ENCODE assay signal across 10 cellular contexts in genomic region chr10:72223743-72224101, GRCh38. TPM values are rescaled to one million over a fixed set of nuclear protein-coding genes. Genes with fewer than 3 reads are reported as not detected.
A peak's percentile ranks its signal among the peaks of the same experiment; 100 is the strongest.
DNase-seq lines count a peak whose midpoint lies in the region; ATAC-seq, FAIRE-seq and TF ChIP-seq lines count a peak whose summit lies in the region.
"Had no signal": no experiment of that assay in that cellular context is flagged by ENCODE, and none has a peak within 500 bp of the region (broad histone marks: within the 10 kb centered on the region; RNA-seq: fewer than 3 reads in every experiment).

No MANE protein-coding gene starts in this region.

- H4K20me1 ChIP-seq in HepG2 (ENCODE audit: insufficient read depth, low read length), result no peaks in the 10 kb centered on the region

- H3K4me1 Mint-ChIP-seq in MCF 10A (ENCODE audit: insufficient read depth, unreplicated experiment) (peaks cover 12% of the 10 kb centered on the region), naive B cell (peaks cover 41 to 70% (median 47%) of the 10 kb centered on the region in 3 donors)

- FAIRE-seq in HepG2 (lab: Jason Lieb, UNC) (no peak), RCC 7860 (lab: Jason Lieb, UNC) (no peak)

- H2AFZ ChIP-seq in HepG2 (ENCODE audit: low read length), result no peak overlapping the region

- no peak for TF ChIP-seq POLR2A in HepG2 (IDR thresholded peaks at IDR 0.05; ENCODE audit: insufficient read depth in 1 of 2, low read depth in 2 of 2, low read length in 2 of 2)

- H3K4me3 Mint-ChIP-seq in MCF 10A (ENCODE audit: unreplicated experiment) (no peak overlapping the region), naive B cell (peak overlapping the region; percentile 31 to 67 (median 50))

- H3K4me1 ChIP-seq in liver (ENCODE audit: control insufficient read depth in 4 of 4, insufficient read depth in 4 of 4, low read length in 3 of 4) (peaks cover 2 to 19% (median 13%) of the 10 kb centered on the region in 4 donors), HepG2 (ENCODE audit: insufficient read depth, low read length) (peaks cover 20% of the 10 kb centered on the region), aorta (ENCODE audit: control insufficient read depth in 1 of 2, insufficient read depth in 2 of 2, low read length in 2 of 2) (peaks cover 1 to 3% of the 10 kb centered on the region in 2 donors)

- H3K4me2 ChIP-seq in HepG2 (ENCODE audit: low read depth, low read length), result no peak overlapping the region

- 65% methylated on average over 1 of the region's 1 CpG for WGBS in liver
- 89% methylated on average over 1 of the region's 1 CpG for WGBS in HepG2 (ENCODE audit: low lambda C conversion rate)
- 4 to 23% methylated on average over 1 of the region's 1 CpG for WGBS in aorta, 2 donors

- ATAC-seq in HepG2 (no peak), naive B cell (ENCODE audit: low read depth in 2 of 2) (peak; percentile 74 to 75), aorta (ENCODE audit: low FRiP score) (peak; percentile 67), GM21381 (IDR thresholded peaks at IDR 0.05; ENCODE audit: unreplicated experiment) (no peak)

- H3K27ac ChIP-seq in liver (ENCODE audit: low read depth in 1 of 2, low read length in 2 of 2) (peak overlapping the region; percentile 33 to 64), HepG2 (ENCODE audit: extremely low read length, insufficient read depth, low read length) (no peak overlapping the region), aorta (ENCODE audit: low read depth in 1 of 2, low read length in 2 of 2) (peak overlapping the region; percentile 67 to 80)

- peaks cover 2 to 11% (median 3%) of the 10 kb centered on the region in 4 donors for H3K36me3 ChIP-seq in liver (ENCODE audit: control insufficient read depth in 4 of 4, insufficient read depth in 3 of 4, low read depth in 1 of 4, low read length in 3 of 4)
- peaks cover 7 to 12% of the 10 kb centered on the region in 2 experiments; a peak in 4 of 5 replicates for H3K36me3 ChIP-seq in HepG2 (replicated peaks in 1 of 2; ENCODE audit: control insufficient read depth in 1 of 2, insufficient read depth in 2 of 2, low read length in 2 of 2)
- peaks cover 0 to 3% of the 10 kb centered on the region in 2 donors for H3K36me3 ChIP-seq in aorta (ENCODE audit: control insufficient read depth in 1 of 2, insufficient read depth in 2 of 2, low read length in 1 of 2)

- H3K27me3 ChIP-seq in liver (ENCODE audit: control insufficient read depth in 4 of 4, insufficient read depth in 4 of 4, low read length in 3 of 4), result no peaks in the 10 kb centered on the region
- no peaks in the 10 kb centered on the region for H3K27me3 ChIP-seq in HepG2 (ENCODE audit: control insufficient read depth in 1 of 2, insufficient read depth in 2 of 2, low read length in 2 of 2)
- no peaks in the 10 kb centered on the region for H3K27me3 ChIP-seq in aorta (ENCODE audit: control insufficient read depth in 1 of 2, insufficient read depth in 2 of 2, low read length in 1 of 2)

- TF ChIP-seq CTCF in liver (IDR thresholded peaks at IDR 0.05; ENCODE audit: low read depth, low read length, missing input control) (no peak), HepG2 (CRISPR knock-in tag; IDR thresholded peaks at IDR 0.05) (no peak), MCF 10A (IDR thresholded peaks at IDR 0.05; ENCODE audit: unreplicated experiment) (no peak)

- H3K27ac Mint-ChIP-seq in MCF 10A (ENCODE audit: low read depth, unreplicated experiment), result peak overlapping the region; percentile 23
- H3K27ac Mint-ChIP-seq in naive B cell, result peak overlapping the region; percentile 82 to 95 (median 92)

- peaks cover 28% of the 10 kb centered on the region for H3K79me2 ChIP-seq in HepG2 (ENCODE audit: insufficient read depth, low read length)

- H3K9ac ChIP-seq in liver (ENCODE audit: low read depth in 1 of 2, low read length in 2 of 2), result peak overlapping the region in 1 of 2 donors; percentile 4
- no peak overlapping the region for H3K9ac ChIP-seq in HepG2 (ENCODE audit: insufficient read depth, low read depth, low read length)

- peaks cover 52% of the 10 kb centered on the region for H3K36me3 Mint-ChIP-seq in MCF 10A (ENCODE audit: insufficient read depth, unreplicated experiment)
- peaks cover 0 to 4% of the 10 kb centered on the region in 2 donors for H3K36me3 Mint-ChIP-seq in naive B cell

- POLR2A ChIA-PET in HepG2 (lab: Yijun Ruan, JAX), result interaction anchor here (3.8 kb wide), 1 partner anchor 97 kb away, joined by 17 read pairs; no protein-coding TSS in a partner anchor
- POLR2A ChIA-PET in MCF 10A (lab: Yijun Ruan, JAX), result interaction anchor here (0.8 to 1.3 kb wide), 6 partner anchors 8 to 108 kb away, joined by 3 to 6 read pairs (median 4); partner anchors contain the start of genes ANAPC16 and ASCC1

- intact Hi-C loops in HepG2 (cut with micrococcal nuclease; ENCODE audit: unreplicated experiment), result loop anchor here (5.0 to 10.0 kb wide), 3 partner anchors 99 to 176 kb away; no protein-coding TSS in a partner anchor
- intact Hi-C loops in MCF 10A (cut with micrococcal nuclease), result loop anchor here (1.0 to 2.0 kb wide), 3 partner anchors 97 to 175 kb away; no protein-coding TSS in a partner anchor
- intact Hi-C loops in aorta (cut with DNase I), result loop anchor here in 1 of 2 donors (5.0 kb wide), 1 partner anchor 39 kb away; no protein-coding TSS in a partner anchor

- in situ Hi-C loops in HepG2 (cut with HindIII; ENCODE audit: extremely low pct_ligation_motif_present, low pct_unique_long_range_greater_than_20kb), result no loop called here

- CTCF ChIA-PET in HepG2 (lab: Yijun Ruan, JAX; ENCODE audit: low intra/inter-chr PET ratio, low total read pairs), result interaction anchor here (1.6 kb wide), 1 partner anchor 175 kb away, joined by 4 read pairs; no protein-coding TSS in a partner anchor
- CTCF ChIA-PET in MCF 10A (lab: Yijun Ruan, JAX), result interaction anchor here (0.6 to 5.0 kb wide), 16 partner anchors 8 to 328 kb away, joined by 3 to 42 read pairs (median 4); partner anchors contain the start of gene ANAPC16

- TF ChIP-seq EP300 in HepG2 (IDR thresholded peaks at IDR 0.05; ENCODE audit: low read depth in 2 of 2, low read length in 2 of 2) (no peak), HepG2 (CRISPR knock-in tag; IDR thresholded peaks at IDR 0.05; ENCODE audit: borderline replicate concordance) (no peak)

- H3K9me3 Mint-ChIP-seq in MCF 10A (ENCODE audit: unreplicated experiment), result no peaks in the 10 kb centered on the region
- no peaks in the 10 kb centered on the region for H3K9me3 Mint-ChIP-seq in naive B cell

- no TSS peak for BruUV-seq in HepG2 (replicated peaks; lab: Mats Ljungman, UMichigan)
- BruUV-seq in MCF 10A (replicated peaks; lab: Mats Ljungman, UMichigan), result no TSS peak

- no peak for TF ChIP-seq RAD21 in liver (IDR thresholded peaks at IDR 0.05)
- no peak for TF ChIP-seq RAD21 in HepG2 (CRISPR knock-in tag; IDR thresholded peaks at IDR 0.05)

- no peak overlapping the region for H3K4me3 ChIP-seq in liver (ENCODE audit: low read depth in 1 of 3, low read length in 3 of 3)
- no peak overlapping the region for H3K4me3 ChIP-seq in HepG2 (replicated peaks in 1 of 3; ENCODE audit: insufficient read depth in 1 of 3, low read depth in 2 of 3, low read length in 3 of 3)
- no peak overlapping the region for H3K4me3 ChIP-seq in aorta (ENCODE audit: low read length in 2 of 2)

- DNase-seq in HepG2 (ENCODE audit: low spot score) (no peak), MCF 10A (ENCODE audit: unreplicated experiment) (no peak), naive B cell (peak; percentile 19), aorta (no peak), NCI-H1436 treated with DMSO at 0.1 percent for 48 hours (lab: John Stamatoyannopoulos, UW) (no peak), RCC 7860 (ENCODE audit: low spot score) (no peak)
- DNase-seq: activated gamma-delta T cell treated with Interleukin-2 at 50 U/mL for 16 hours; NK-92 treated with Interleukin-12 subunit alpha and Interleukin-12 subunit beta, amount 100 ng/mL, for 24 hours had no signal

- H3K9me3 ChIP-seq in liver (ENCODE audit: control insufficient read depth in 4 of 4, low read length in 3 of 4), result no peaks in the 10 kb centered on the region
- no peaks in the 10 kb centered on the region for H3K9me3 ChIP-seq in HepG2 (ENCODE audit: low read length)
- no peaks in the 10 kb centered on the region for H3K9me3 ChIP-seq in aorta (ENCODE audit: control insufficient read depth, low read length)

- H3K27me3 Mint-ChIP-seq in MCF 10A (ENCODE audit: insufficient read depth, unreplicated experiment) (no peaks in the 10 kb centered on the region), naive B cell (no peaks in the 10 kb centered on the region)

RNA-seq across cellular contexts. Expression of gene ASCC1, which starts 7.6 kb away (rescaled TPM):
- total RNA-seq in liver (10 to 100 TPM in 1 of 2 donors, 1 to 10 TPM in 1; 6.9 to 11.0 TPM), HepG2 (2016; rRNA removed; fragmentation: Illumina TruSeq; extraction: Trizol) (30.1 and 51.0 TPM in 2 replicates), MCF 10A (2022) (26.3 and 31.6 TPM in 2 replicates), aorta (10 to 100 TPM; 23.3 to 32.3 TPM)
- polyA plus RNA-seq in liver (10 to 100 TPM in 1 of 2 donors, 1 to 10 TPM in 1; 9.5 to 13.9 TPM), HepG2 (2011; rRNA removed) (16.6 and 21.6 TPM in 2 replicates), naive B cell (ENCODE audit: low read depth in 6 of 6) (10 to 100 TPM; 43.8 to 69.0 (median 48.4) TPM), aorta (10 to 100 TPM; 19.7 to 22.3 TPM)
- total RNA-seq in HepG2 (2016; cell fraction: cytosol; rRNA removed; fragmentation: Illumina TruSeq; extraction: Trizol; ENCODE audit: low read depth), result 5.7 and 7.9 TPM in 2 replicates
- total RNA-seq in HepG2 (2016; cell fraction: insoluble cytoplasmic fraction; rRNA removed; fragmentation: Illumina TruSeq; extraction: Trizol), result 31.9 and 52.7 TPM in 2 replicates
- 8.5 and 11.2 TPM in 2 replicates for total RNA-seq in HepG2 (2016; cell fraction: membrane; rRNA removed; fragmentation: Illumina TruSeq; extraction: Trizol)
- total RNA-seq in HepG2 (2016; cell fraction: nucleus; rRNA removed; fragmentation: Illumina TruSeq; extraction: Trizol), result 19.7 and 20.4 TPM in 2 replicates
- polyA plus RNA-seq in HepG2 (2011; cell fraction: cytosol; rRNA removed), result 12.4 and 18.1 TPM in 2 replicates
- 7.4 and 10.0 TPM in 2 replicates for polyA plus RNA-seq in HepG2 (2011; cell fraction: nucleus; rRNA removed)
- 23.8 and 25.1 TPM in 2 replicates for polyA plus RNA-seq in HepG2 (2012)
- polyA plus RNA-seq in HepG2 (2016; cell fraction: cytosol; fragmentation: Illumina TruSeq; extraction: Trizol; ENCODE audit: low read depth), result 2.5 and 3.4 TPM in 2 replicates
- 47.4 and 47.8 TPM in 2 replicates for polyA plus RNA-seq in HepG2 (2016; cell fraction: insoluble cytoplasmic fraction; fragmentation: Illumina TruSeq; extraction: Trizol; ENCODE audit: low read depth)
- polyA plus RNA-seq in HepG2 (2016; cell fraction: membrane; fragmentation: Illumina TruSeq; extraction: Trizol; ENCODE audit: low read depth), result 5.9 and 6.9 TPM in 2 replicates
- polyA plus RNA-seq in HepG2 (2016; cell fraction: nucleus; fragmentation: Illumina TruSeq; extraction: Trizol; ENCODE audit: insufficient read depth, low read depth), result 22.3 and 27.0 TPM in 2 replicates
- polyA minus RNA-seq in HepG2 (2011; rRNA and poly(A)+ RNA removed; ENCODE audit: low replicate concordance), result 21.8 and 33.7 TPM in 2 replicates
- 16.5 and 21.2 TPM in 2 replicates for polyA minus RNA-seq in HepG2 (2011; cell fraction: cytosol; rRNA and poly(A)+ RNA removed)
- polyA minus RNA-seq in HepG2 (2011; cell fraction: nucleus; rRNA and poly(A)+ RNA removed), result 25.8 and 32.3 TPM in 2 replicates

RNA-seq across cellular contexts. Expression of gene ANAPC16, which starts 7.9 kb away (rescaled TPM):
- total RNA-seq in liver (10 to 100 TPM; 36.8 to 49.8 TPM), HepG2 (2016; rRNA removed; fragmentation: Illumina TruSeq; extraction: Trizol) (74.8 and 95.6 TPM in 2 replicates), MCF 10A (2022) (97.0 and 110 TPM in 2 replicates), aorta (10 to 100 TPM; 70.7 to 75.7 TPM)
- polyA plus RNA-seq in liver (10 to 100 TPM; 61.3 to 96.3 TPM), HepG2 (2011; rRNA removed) (70.4 and 89.4 TPM in 2 replicates), naive B cell (ENCODE audit: low read depth in 6 of 6) (100 to 1,000 TPM; 485 to 708 (median 561) TPM), aorta (100 to 1,000 TPM; 165 to 281 TPM)
- total RNA-seq in HepG2 (2016; cell fraction: cytosol; rRNA removed; fragmentation: Illumina TruSeq; extraction: Trizol; ENCODE audit: low read depth), result 91.2 and 103 TPM in 2 replicates
- total RNA-seq in HepG2 (2016; cell fraction: insoluble cytoplasmic fraction; rRNA removed; fragmentation: Illumina TruSeq; extraction: Trizol), result 76.8 and 94.9 TPM in 2 replicates
- total RNA-seq in HepG2 (2016; cell fraction: membrane; rRNA removed; fragmentation: Illumina TruSeq; extraction: Trizol), result 149 and 166 TPM in 2 replicates
- 25.8 and 31.4 TPM in 2 replicates for total RNA-seq in HepG2 (2016; cell fraction: nucleus; rRNA removed; fragmentation: Illumina TruSeq; extraction: Trizol)
- polyA plus RNA-seq in HepG2 (2011; cell fraction: cytosol; rRNA removed), result 49.3 and 62.9 TPM in 2 replicates
- 10.9 and 14.2 TPM in 2 replicates for polyA plus RNA-seq in HepG2 (2011; cell fraction: nucleus; rRNA removed)
- polyA plus RNA-seq in HepG2 (2012), result 59.2 and 62.8 TPM in 2 replicates
- 138 and 184 TPM in 2 replicates for polyA plus RNA-seq in HepG2 (2016; cell fraction: cytosol; fragmentation: Illumina TruSeq; extraction: Trizol; ENCODE audit: low read depth)
- 106 and 114 TPM in 2 replicates for polyA plus RNA-seq in HepG2 (2016; cell fraction: insoluble cytoplasmic fraction; fragmentation: Illumina TruSeq; extraction: Trizol; ENCODE audit: low read depth)
- polyA plus RNA-seq in HepG2 (2016; cell fraction: membrane; fragmentation: Illumina TruSeq; extraction: Trizol; ENCODE audit: low read depth), result 159 and 184 TPM in 2 replicates
- polyA plus RNA-seq in HepG2 (2016; cell fraction: nucleus; fragmentation: Illumina TruSeq; extraction: Trizol; ENCODE audit: insufficient read depth, low read depth), result 52.6 and 58.6 TPM in 2 replicates
- polyA minus RNA-seq in HepG2 (2011; rRNA and poly(A)+ RNA removed; ENCODE audit: low replicate concordance), result 27.8 and 41.1 TPM in 2 replicates
- polyA minus RNA-seq in HepG2 (2011; cell fraction: cytosol; rRNA and poly(A)+ RNA removed), result 13.3 and 15.2 TPM in 2 replicates
- polyA minus RNA-seq in HepG2 (2011; cell fraction: nucleus; rRNA and poly(A)+ RNA removed), result 9.3 and 13.2 TPM in 2 replicates

RNA-seq across cellular contexts. Expression of gene DDIT4, which starts 50.0 kb away (rescaled TPM):
- total RNA-seq in liver (10 to 100 TPM; 18.4 to 39.9 TPM), HepG2 (2016; rRNA removed; fragmentation: Illumina TruSeq; extraction: Trizol) (35.2 and 35.6 TPM in 2 replicates), MCF 10A (2022) (698 and 872 TPM in 2 replicates), aorta (100 to 1,000 TPM; 104 to 126 TPM)
- polyA plus RNA-seq in liver (10 to 100 TPM; 47.4 to 69.0 TPM), HepG2 (2011; rRNA removed) (40.7 and 78.9 TPM in 2 replicates), naive B cell (ENCODE audit: low read depth in 6 of 6) (100 to 1,000 TPM in 1 of 6 donors, 10 to 100 TPM in 5; 22.6 to 124 (median 78.2) TPM), aorta (10 to 100 TPM; 55.9 to 96.5 TPM)
- 17.3 and 17.4 TPM in 2 replicates for total RNA-seq in HepG2 (2016; cell fraction: cytosol; rRNA removed; fragmentation: Illumina TruSeq; extraction: Trizol; ENCODE audit: low read depth)
- total RNA-seq in HepG2 (2016; cell fraction: insoluble cytoplasmic fraction; rRNA removed; fragmentation: Illumina TruSeq; extraction: Trizol), result 35.9 and 37.2 TPM in 2 replicates
- total RNA-seq in HepG2 (2016; cell fraction: membrane; rRNA removed; fragmentation: Illumina TruSeq; extraction: Trizol), result 34.5 and 35.2 TPM in 2 replicates
- 19.2 and 19.4 TPM in 2 replicates for total RNA-seq in HepG2 (2016; cell fraction: nucleus; rRNA removed; fragmentation: Illumina TruSeq; extraction: Trizol)
- polyA plus RNA-seq in HepG2 (2011; cell fraction: cytosol; rRNA removed), result 47.3 and 59.3 TPM in 2 replicates
- 73.1 and 98.3 TPM in 2 replicates for polyA plus RNA-seq in HepG2 (2011; cell fraction: nucleus; rRNA removed)
- 82.2 and 137 TPM in 2 replicates for polyA plus RNA-seq in HepG2 (2012)
- 3.8 and 5.2 TPM in 2 replicates for polyA plus RNA-seq in HepG2 (2016; cell fraction: cytosol; fragmentation: Illumina TruSeq; extraction: Trizol; ENCODE audit: low read depth)
- polyA plus RNA-seq in HepG2 (2016; cell fraction: insoluble cytoplasmic fraction; fragmentation: Illumina TruSeq; extraction: Trizol; ENCODE audit: low read depth), result 24.9 and 26.7 TPM in 2 replicates
- 8.1 and 8.4 TPM in 2 replicates for polyA plus RNA-seq in HepG2 (2016; cell fraction: membrane; fragmentation: Illumina TruSeq; extraction: Trizol; ENCODE audit: low read depth)
- polyA plus RNA-seq in HepG2 (2016; cell fraction: nucleus; fragmentation: Illumina TruSeq; extraction: Trizol; ENCODE audit: insufficient read depth, low read depth), result 27.3 and 28.4 TPM in 2 replicates
- 150 and 161 TPM in 2 replicates for polyA minus RNA-seq in HepG2 (2011; rRNA and poly(A)+ RNA removed; ENCODE audit: low replicate concordance)
- polyA minus RNA-seq in HepG2 (2011; cell fraction: cytosol; rRNA and poly(A)+ RNA removed), result 74.7 and 77.2 TPM in 2 replicates
- 51.2 and 56.2 TPM in 2 replicates for polyA minus RNA-seq in HepG2 (2011; cell fraction: nucleus; rRNA and poly(A)+ RNA removed)

Comparison
In these comparisons a context has a peak if more than half of its experiments do, and no peak if none do; other contexts are left out.
1. ATAC-seq: peak in naive B cell (2 of 2) and aorta (single experiment); none in HepG2 (single experiment) and GM21381 (single experiment).